8 cellular contexts compared by ENCODE assay signal in the genomic region with DNA sequence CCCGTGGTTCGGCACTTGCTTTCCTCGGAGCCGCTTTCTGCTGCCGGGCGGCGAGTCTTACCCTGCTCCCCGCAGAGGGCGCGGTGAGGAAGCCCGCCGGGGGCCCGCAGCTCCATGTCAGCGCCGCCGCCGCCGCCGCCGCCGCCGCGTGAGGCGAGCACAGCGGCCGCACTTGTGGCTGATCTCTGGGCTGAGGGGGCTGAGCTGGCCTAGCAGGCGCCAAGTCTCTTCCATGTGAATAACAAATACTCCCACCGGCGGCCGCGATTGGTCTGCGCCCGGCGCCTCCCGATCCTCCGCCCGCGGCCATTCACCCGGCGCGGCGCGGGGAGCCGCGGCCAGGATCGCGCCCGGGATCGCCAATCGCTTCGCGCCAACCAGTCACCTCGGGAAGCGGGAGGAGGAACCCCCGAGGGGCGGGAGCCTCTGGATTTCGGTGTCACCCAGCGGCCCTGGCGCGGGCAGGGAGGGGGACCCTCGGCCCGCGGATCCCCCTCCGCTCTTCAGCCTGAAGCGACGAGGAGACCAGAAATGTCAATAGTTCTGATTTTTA. TPM values are rescaled to one million over a fixed set of nuclear protein-coding genes. Genes with fewer than 3 reads are reported as not detected.
DNase-seq lines count a peak whose midpoint lies in the region; ATAC-seq and TF ChIP-seq lines count a peak whose summit lies in the region.

A gene (minus strand): TSS at position 206 of the 553 bp plus-strand sequence.

- H2AFZ ChIP-seq in SU-DHL-6 (ENCODE audit: low read depth, low read length, severe bottlenecking): peak within 1 kb of the TSS; percentile 98

- H3K9ac ChIP-seq in SU-DHL-6 (ENCODE audit: low read length): peak within 1 kb of the TSS; percentile 54

- H3K9me2 ChIP-seq in SU-DHL-6 (replicated peaks; ENCODE audit: insufficient read depth, low read length): no peaks in the 10 kb centered on the region

- no peaks in the 10 kb centered on the region for H4K20me1 ChIP-seq in SU-DHL-6 (ENCODE audit: low read depth, low read length)

- H3K27ac ChIP-seq in SU-DHL-6 (ENCODE audit: low read depth, low read length): no peak within 1 kb of the TSS
- peak within 1 kb of the TSS in 43 of 59 donors; percentile 2 to 76 (median 52) for H3K27ac ChIP-seq in dorsolateral prefrontal cortex

- TF ChIP-seq POLR2A in lower leg skin (IDR thresholded peaks at IDR 0.05): no peak

- intact Hi-C loops in dorsolateral prefrontal cortex (cut with DNase I) (loop anchor here (2.0 to 5.0 kb wide), 6 partner anchors 94 to 451 kb away; a partner anchor contains a TSS), lower leg skin (cut with DNase I; ENCODE audit: low total_unique reads) (no loop called here)

- H3K4me2 ChIP-seq in SU-DHL-6 (ENCODE audit: low read depth, low read length, poor library complexity, severe bottlenecking): peak within 1 kb of the TSS; percentile 79

- ATAC-seq in stimulated activated naive CD8-positive, alpha-beta T cell treated with anti-CD3 and anti-CD28 coated beads, Interleukin-15, Interleukin-2, amounts not matched to agents 100 U/mL and 50 U/mL, for 24 hours: no peak
- no peak for ATAC-seq in GM21717 (IDR thresholded peaks at IDR 0.05; ENCODE audit: unreplicated experiment)

- WGBS in lower leg skin, 2 donors: 0 to 1% methylated on average over 33 to 34 of the region's 66 CpGs

- H3F3A ChIP-seq in SU-DHL-6 (ENCODE audit: insufficient read depth): no peaks in the 10 kb centered on the region

- peak; percentile 68 for DNase-seq in 8988T
- DNase-seq in GM13976 (ENCODE audit: low spot score): peak; percentile 44
- DNase-seq in KBM-7: peak; percentile 51
- DNase-seq in dorsolateral prefrontal cortex: peak in 9 of 10 donors; percentile 25 to 71 (median 47)
- no peak for DNase-seq in lower leg skin (ENCODE audit: low spot score in 2 of 2)
- peak; percentile 27 for DNase-seq in stimulated activated naive CD8-positive, alpha-beta T cell treated with anti-CD3 and anti-CD28 coated beads, Interleukin-15, Interleukin-2, amounts not matched to agents 100 U/mL and 50 U/mL, for 24 hours

- H3K36me3 ChIP-seq in SU-DHL-6 (ENCODE audit: low read length): no peaks in the 10 kb centered on the region

- TF ChIP-seq CTCF in GM13976 (IDR thresholded peaks at IDR 0.05; ENCODE audit: borderline replicate concordance, control extremely low read depth, extremely low read depth, insufficient read depth, missing control alignments) (no peak), SU-DHL-6 (IDR thresholded peaks at IDR 0.05; ENCODE audit: insufficient read depth, low read length, poor library complexity, severe bottlenecking) (no peak), dorsolateral prefrontal cortex (IDR thresholded peaks at IDR 0.05 in 54 of 56, conservative IDR thresholded peaks at IDR 0.05 in 2 of 56; ENCODE audit: low read depth in 1 of 56, partially characterized antibody in 56 of 56) (peak in 19 of 56 donors; percentile 5 to 46 (median 17)), lower leg skin (IDR thresholded peaks at IDR 0.05) (no peak)

- H3K9me3 ChIP-seq in SU-DHL-6 (ENCODE audit: insufficient read depth, low read length): no peaks in the 10 kb centered on the region

- no peaks in the 10 kb centered on the region for H3K79me2 ChIP-seq in SU-DHL-6 (ENCODE audit: insufficient read depth, low read length)

- H3K27me3 ChIP-seq in SU-DHL-6 (ENCODE audit: low read length) (no peaks in the 10 kb centered on the region), dorsolateral prefrontal cortex (peaks cover 0 to 6% (median 0%) of the 10 kb centered on the region in 45 donors)

- in situ Hi-C loops in GM13976 (cut with MboI; ENCODE audit: low sequenced_read_pairs, unreplicated experiment): no loop called here
- in situ Hi-C loops in KBM-7 (cut with MboI; ENCODE audit: low pct_unique_long_range_greater_than_20kb, low sequenced_read_pairs): no loop called here

- H3K4me3 ChIP-seq in SU-DHL-6 (ENCODE audit: insufficient read depth, low read length, poor library complexity, severe bottlenecking): peak within 1 kb of the TSS; percentile 65
- peak within 1 kb of the TSS; percentile 56 to 97 (median 77) for H3K4me3 ChIP-seq in dorsolateral prefrontal cortex
- H3K4me3 ChIP-seq in lower leg skin (ENCODE audit: low read depth, poor library complexity, severe bottlenecking): peak within 1 kb of the TSS; percentile 50

RNA-seq across cellular contexts. Expression of the gene that starts here (rescaled TPM):
- total RNA-seq in dorsolateral prefrontal cortex: 10 to 100 TPM in 114 of 120 experiments, 1 to 10 TPM in 6; 8.4 to 31.5 (median 19.4) TPM
- total RNA-seq in lower leg skin: under 1 TPM in 1 of 4 donors, not detected in 3; 0.45 TPM

Comparison
In these comparisons a context has a peak if more than half of its experiments do, and no peak if none do; other contexts are left out.
1. RNA of the gene that starts here (total RNA-seq): 8.4 to 31.5 TPM in dorsolateral prefrontal cortex; 0.45 TPM in lower leg skin; every median in the first group is over 4 times any median in the second.
2. DNase-seq: peak in 8988T (single experiment), GM13976 (single experiment), KBM-7 (single experiment), dorsolateral prefrontal cortex (9 of 10) and stimulated activated naive CD8-positive, alpha-beta T cell treated with anti-CD3 and anti-CD28 coated beads, Interleukin-15, Interleukin-2, amounts not matched to agents 100 U/mL and 50 U/mL, for 24 hours (single experiment); none in lower leg skin (0 of 2).
3. Peak in every context shown above with its lines, with median percentiles within 50 percentile points of each other: H3K4me3 ChIP-seq.